Comparison of ENCODE assay signal across 1 cellular context in the genomic region with DNA sequence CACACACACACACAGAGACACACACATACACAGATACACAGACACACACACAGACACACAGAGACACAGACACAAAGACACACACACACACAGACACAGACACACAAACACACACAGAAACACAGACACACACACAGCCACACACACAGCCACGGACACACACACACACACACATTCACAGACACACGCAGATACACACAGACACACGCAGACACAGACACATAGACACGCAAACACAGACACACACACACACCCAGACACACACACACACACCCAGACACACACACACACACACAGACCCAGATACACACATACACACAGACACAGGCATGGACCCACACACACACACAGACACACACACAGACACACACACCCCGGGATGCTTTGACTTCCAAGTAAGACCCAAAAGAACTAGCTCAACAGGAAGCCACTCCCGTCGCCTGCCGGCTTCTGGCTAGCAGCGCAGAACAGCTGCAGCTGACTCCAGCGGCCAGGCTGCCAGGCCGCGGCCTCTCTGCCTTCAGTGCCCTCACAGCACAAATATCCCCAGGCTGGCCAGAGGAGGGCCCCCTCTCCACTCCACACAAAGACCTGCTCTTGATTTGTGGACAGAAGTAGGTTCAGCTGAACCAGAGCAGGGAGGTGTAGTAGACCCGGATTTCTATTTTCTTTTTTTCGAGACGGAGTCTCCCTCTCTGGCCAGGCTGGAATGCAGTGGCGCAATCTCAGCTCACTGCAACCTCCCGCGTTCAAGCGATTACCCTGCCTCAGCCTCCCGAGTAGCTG.
A peak's percentile ranks its signal among the peaks of the same experiment; 100 is the strongest.
TF ChIP-seq lines count a peak whose summit lies in the region.

No MANE protein-coding gene starts in this region.

TF ChIP-seq in HEK293, 187 proteins besides CTCF, POLR2A, EP300 and RAD21 (continued from another document):
- TF ChIP-seq, protein P1, sequence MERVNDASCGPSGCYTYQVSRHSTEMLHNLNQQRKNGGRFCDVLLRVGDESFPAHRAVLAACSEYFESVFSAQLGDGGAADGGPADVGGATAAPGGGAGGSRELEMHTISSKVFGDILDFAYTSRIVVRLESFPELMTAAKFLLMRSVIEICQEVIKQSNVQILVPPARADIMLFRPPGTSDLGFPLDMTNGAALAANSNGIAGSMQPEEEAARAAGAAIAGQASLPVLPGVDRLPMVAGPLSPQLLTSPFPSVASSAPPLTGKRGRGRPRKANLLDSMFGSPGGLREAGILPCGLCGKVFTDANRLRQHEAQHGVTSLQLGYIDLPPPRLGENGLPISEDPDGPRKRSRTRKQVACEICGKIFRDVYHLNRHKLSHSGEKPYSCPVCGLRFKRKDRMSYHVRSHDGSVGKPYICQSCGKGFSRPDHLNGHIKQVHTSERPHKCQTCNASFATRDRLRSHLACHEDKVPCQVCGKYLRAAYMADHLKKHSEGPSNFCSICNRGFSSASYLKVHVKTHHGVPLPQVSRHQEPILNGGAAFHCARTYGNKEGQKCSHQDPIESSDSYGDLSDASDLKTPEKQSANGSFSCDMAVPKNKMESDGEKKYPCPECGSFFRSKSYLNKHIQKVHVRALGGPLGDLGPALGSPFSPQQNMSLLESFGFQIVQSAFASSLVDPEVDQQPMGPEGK (tag by site-specific recombination; IDR thresholded peaks at IDR 0.05): no peak
- TF ChIP-seq ZSCAN30 (tag by site-specific recombination; IDR thresholded peaks at IDR 0.05) (peak; percentile 98), ZNF473 (tag by site-specific recombination; IDR thresholded peaks at IDR 0.05) (peak; percentile 54; the same call in 1 of the 2 replicates), ZNF184 (tag by site-specific recombination; IDR thresholded peaks at IDR 0.05) (no peak), ZSCAN16 (tag by site-specific recombination; IDR thresholded peaks at IDR 0.05) (0 out of 2 replicates have a peak, but pooled peaks have one; percentile 27), ZNF23 (tag by site-specific recombination; IDR thresholded peaks at IDR 0.05; ENCODE audit: borderline replicate concordance) (0 out of 2 replicates have a peak, but pooled peaks have one; percentile 24), ZNF239 (tag by site-specific recombination; IDR thresholded peaks at IDR 0.05) (peak; percentile 45; the same call in 1 of the 2 replicates), GLIS1 (tag by site-specific recombination; IDR thresholded peaks at IDR 0.05) (no peak), ZNF76 (tag by site-specific recombination; IDR thresholded peaks at IDR 0.05; ENCODE audit: borderline replicate concordance, low read depth) (no peak), ZFP69B (tag by site-specific recombination; IDR thresholded peaks at IDR 0.05) (peak; percentile 36; the same call in 1 of the 2 replicates), ZBTB20 (tag by site-specific recombination; IDR thresholded peaks at IDR 0.05) (no peak), ZNF341 (tag by site-specific recombination; IDR thresholded peaks at IDR 0.05; ENCODE audit: low read depth) (peak; percentile 63), ZNF776 (tag by site-specific recombination; IDR thresholded peaks at IDR 0.05; ENCODE audit: borderline replicate concordance) (0 out of 2 replicates have a peak, but pooled peaks have one; percentile 64), ZNF654 (tag by site-specific recombination; IDR thresholded peaks at IDR 0.05; ENCODE audit: low read depth) (peak; percentile 85), ZNF335 (tag by site-specific recombination; conservative IDR thresholded peaks at IDR 0.05) (peak; percentile 55), ZNF664 (tag by site-specific recombination; IDR thresholded peaks at IDR 0.05) (no peak), GLI4 (tag by site-specific recombination; IDR thresholded peaks at IDR 0.05) (no peak), ZBTB7A (tag by site-specific recombination; IDR thresholded peaks at IDR 0.05; ENCODE audit: low read depth) (no peak), SP7 (tag by site-specific recombination; IDR thresholded peaks at IDR 0.05) (0 out of 2 replicates have a peak, but pooled peaks have one; percentile 21), ZNF324 (tag by site-specific recombination; IDR thresholded peaks at IDR 0.05) (no peak), ZNF311 (tag by site-specific recombination; IDR thresholded peaks at IDR 0.05; ENCODE audit: borderline replicate concordance) (peak; percentile 75; the same call in 1 of the 2 replicates), ZNF248 (tag by site-specific recombination; IDR thresholded peaks at IDR 0.05) (0 out of 2 replicates have a peak, but pooled peaks have one; percentile 20), ZNF548 (tag by site-specific recombination; IDR thresholded peaks at IDR 0.05) (no peak)
- TF ChIP-seq, protein P2, sequence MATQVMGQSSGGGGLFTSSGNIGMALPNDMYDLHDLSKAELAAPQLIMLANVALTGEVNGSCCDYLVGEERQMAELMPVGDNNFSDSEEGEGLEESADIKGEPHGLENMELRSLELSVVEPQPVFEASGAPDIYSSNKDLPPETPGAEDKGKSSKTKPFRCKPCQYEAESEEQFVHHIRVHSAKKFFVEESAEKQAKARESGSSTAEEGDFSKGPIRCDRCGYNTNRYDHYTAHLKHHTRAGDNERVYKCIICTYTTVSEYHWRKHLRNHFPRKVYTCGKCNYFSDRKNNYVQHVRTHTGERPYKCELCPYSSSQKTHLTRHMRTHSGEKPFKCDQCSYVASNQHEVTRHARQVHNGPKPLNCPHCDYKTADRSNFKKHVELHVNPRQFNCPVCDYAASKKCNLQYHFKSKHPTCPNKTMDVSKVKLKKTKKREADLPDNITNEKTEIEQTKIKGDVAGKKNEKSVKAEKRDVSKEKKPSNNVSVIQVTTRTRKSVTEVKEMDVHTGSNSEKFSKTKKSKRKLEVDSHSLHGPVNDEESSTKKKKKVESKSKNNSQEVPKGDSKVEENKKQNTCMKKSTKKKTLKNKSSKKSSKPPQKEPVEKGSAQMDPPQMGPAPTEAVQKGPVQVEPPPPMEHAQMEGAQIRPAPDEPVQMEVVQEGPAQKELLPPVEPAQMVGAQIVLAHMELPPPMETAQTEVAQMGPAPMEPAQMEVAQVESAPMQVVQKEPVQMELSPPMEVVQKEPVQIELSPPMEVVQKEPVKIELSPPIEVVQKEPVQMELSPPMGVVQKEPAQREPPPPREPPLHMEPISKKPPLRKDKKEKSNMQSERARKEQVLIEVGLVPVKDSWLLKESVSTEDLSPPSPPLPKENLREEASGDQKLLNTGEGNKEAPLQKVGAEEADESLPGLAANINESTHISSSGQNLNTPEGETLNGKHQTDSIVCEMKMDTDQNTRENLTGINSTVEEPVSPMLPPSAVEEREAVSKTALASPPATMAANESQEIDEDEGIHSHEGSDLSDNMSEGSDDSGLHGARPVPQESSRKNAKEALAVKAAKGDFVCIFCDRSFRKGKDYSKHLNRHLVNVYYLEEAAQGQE (tag by site-specific recombination; IDR thresholded peaks at IDR 0.05): no peak
- TF ChIP-seq, protein P3, sequence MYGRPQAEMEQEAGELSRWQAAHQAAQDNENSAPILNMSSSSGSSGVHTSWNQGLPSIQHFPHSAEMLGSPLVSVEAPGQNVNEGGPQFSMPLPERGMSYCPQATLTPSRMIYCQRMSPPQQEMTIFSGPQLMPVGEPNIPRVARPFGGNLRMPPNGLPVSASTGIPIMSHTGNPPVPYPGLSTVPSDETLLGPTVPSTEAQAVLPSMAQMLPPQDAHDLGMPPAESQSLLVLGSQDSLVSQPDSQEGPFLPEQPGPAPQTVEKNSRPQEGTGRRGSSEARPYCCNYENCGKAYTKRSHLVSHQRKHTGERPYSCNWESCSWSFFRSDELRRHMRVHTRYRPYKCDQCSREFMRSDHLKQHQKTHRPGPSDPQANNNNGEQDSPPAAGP (tag by site-specific recombination; IDR thresholded peaks at IDR 0.05): 0 out of 2 replicates have a peak, but pooled peaks have one; percentile 14
- TF ChIP-seq, protein P4, sequence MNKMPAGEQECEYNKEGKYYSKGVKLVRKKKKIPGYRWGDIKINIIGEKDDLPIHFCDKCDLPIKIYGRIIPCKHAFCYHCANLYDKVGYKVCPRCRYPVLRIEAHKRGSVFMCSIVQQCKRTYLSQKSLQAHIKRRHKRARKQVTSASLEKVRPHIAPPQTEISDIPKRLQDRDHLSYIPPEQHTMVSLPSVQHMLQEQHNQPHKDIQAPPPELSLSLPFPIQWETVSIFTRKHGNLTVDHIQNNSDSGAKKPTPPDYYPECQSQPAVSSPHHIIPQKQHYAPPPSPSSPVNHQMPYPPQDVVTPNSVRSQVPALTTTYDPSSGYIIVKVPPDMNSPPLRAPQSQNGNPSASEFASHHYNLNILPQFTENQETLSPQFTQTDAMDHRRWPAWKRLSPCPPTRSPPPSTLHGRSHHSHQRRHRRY (tag by site-specific recombination; IDR thresholded peaks at IDR 0.05): 0 out of 2 replicates have a peak, but pooled peaks have one; percentile 41
- TF ChIP-seq, protein P5, sequence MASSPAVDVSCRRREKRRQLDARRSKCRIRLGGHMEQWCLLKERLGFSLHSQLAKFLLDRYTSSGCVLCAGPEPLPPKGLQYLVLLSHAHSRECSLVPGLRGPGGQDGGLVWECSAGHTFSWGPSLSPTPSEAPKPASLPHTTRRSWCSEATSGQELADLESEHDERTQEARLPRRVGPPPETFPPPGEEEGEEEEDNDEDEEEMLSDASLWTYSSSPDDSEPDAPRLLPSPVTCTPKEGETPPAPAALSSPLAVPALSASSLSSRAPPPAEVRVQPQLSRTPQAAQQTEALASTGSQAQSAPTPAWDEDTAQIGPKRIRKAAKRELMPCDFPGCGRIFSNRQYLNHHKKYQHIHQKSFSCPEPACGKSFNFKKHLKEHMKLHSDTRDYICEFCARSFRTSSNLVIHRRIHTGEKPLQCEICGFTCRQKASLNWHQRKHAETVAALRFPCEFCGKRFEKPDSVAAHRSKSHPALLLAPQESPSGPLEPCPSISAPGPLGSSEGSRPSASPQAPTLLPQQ (tag by site-specific recombination; IDR thresholded peaks at IDR 0.05): 0 out of 2 replicates have a peak, but pooled peaks have one; percentile 23
- TF ChIP-seq, protein P6, sequence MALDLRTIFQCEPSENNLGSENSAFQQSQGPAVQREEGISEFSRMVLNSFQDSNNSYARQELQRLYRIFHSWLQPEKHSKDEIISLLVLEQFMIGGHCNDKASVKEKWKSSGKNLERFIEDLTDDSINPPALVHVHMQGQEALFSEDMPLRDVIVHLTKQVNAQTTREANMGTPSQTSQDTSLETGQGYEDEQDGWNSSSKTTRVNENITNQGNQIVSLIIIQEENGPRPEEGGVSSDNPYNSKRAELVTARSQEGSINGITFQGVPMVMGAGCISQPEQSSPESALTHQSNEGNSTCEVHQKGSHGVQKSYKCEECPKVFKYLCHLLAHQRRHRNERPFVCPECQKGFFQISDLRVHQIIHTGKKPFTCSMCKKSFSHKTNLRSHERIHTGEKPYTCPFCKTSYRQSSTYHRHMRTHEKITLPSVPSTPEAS (tag by site-specific recombination; IDR thresholded peaks at IDR 0.05): peak; percentile 98
